ENCODE assay signal across 8 cellular contexts in genomic region chr3:28649266-28649665, GRCh38.
"Had no signal": no experiment of that assay in that cellular context is flagged by ENCODE, and none has a peak within 500 bp of the region (broad histone marks: within the 10 kb centered on the region; RNA-seq: fewer than 3 reads in every experiment).

No MANE protein-coding gene starts in this region.

- H3K27me3 Mint-ChIP-seq: IgD-negative memory B cell had no signal

- H3K27ac ChIP-seq: HL-60, KMS-11 had no signal

- H2AFZ ChIP-seq: GM23338 had no signal

- H3K9me3 Mint-ChIP-seq: GM23338, H9 had no signal

- ATAC-seq: GM23338, HepG2 had no signal

- H3K36me3 Mint-ChIP-seq: IgD-negative memory B cell had no signal

- H3K4me1 Mint-ChIP-seq: IgD-negative memory B cell had no signal

- H3K4me2 ChIP-seq: GM23338, KMS-11 had no signal

- H3K4me3 ChIP-seq: GM23338 had no signal

- H3K4me3 Mint-ChIP-seq: GM23338, H9, IgD-negative memory B cell had no signal

- DNase-seq: H9, HCEC 1CT, KBM-7 had no signal

- H3K9ac ChIP-seq: KMS-11 had no signal

- H3K27ac Mint-ChIP-seq: GM23338, IgD-negative memory B cell had no signal
